Comparison of ENCODE assay signal across 8 cellular contexts in genomic region chr1:35556494-35557117, GRCh38. TPM values are rescaled to one million over a fixed set of nuclear protein-coding genes. Genes with fewer than 3 reads are reported as not detected.
DNase-seq lines count a peak whose midpoint lies in the region; ATAC-seq, FAIRE-seq and TF ChIP-seq lines count a peak whose summit lies in the region.

No MANE protein-coding gene starts in this region.

- H3K23me2 ChIP-seq in H1 (ENCODE audit: low read depth, low read length) = peaks cover 7% of the 10 kb centered on the region; the same call in 1 of the 2 replicates

- H2BK20ac ChIP-seq in H1 (ENCODE audit: low read length) = no peak overlapping the region

- H4K5ac ChIP-seq in H1 (ENCODE audit: insufficient read length, low read depth, low read length) = no peak overlapping the region

- H3K9ac ChIP-seq in H1 (replicated peaks in 1 of 4; ENCODE audit: extremely low read depth in 1 of 4, low read depth in 3 of 4, low read length in 3 of 4) = peak overlapping the region; percentile 26 to 93 (median 78); a peak in 6 of 7 replicates

- ATAC-seq in HG03521 (IDR thresholded peaks at IDR 0.05; ENCODE audit: unreplicated experiment) = no peak

- H4K8ac ChIP-seq in H1 (ENCODE audit: extremely low read depth, insufficient read depth, low read length) = no peak overlapping the region

- peaks cover 3% of the 10 kb centered on the region for H3K79me1 ChIP-seq in H1 (ENCODE audit: low read depth, low read length)

- H3K4me1 ChIP-seq in H1 (replicated peaks in 1 of 4; ENCODE audit: control insufficient read depth in 3 of 4, insufficient read depth in 4 of 4, low read length in 3 of 4) (peaks cover 7 to 20% (median 16%) of the 10 kb centered on the region in 4 experiments; a peak in 6 of 7 replicates), osteoblast (ENCODE audit: insufficient read depth, low read length) (peaks cover 45% of the 10 kb centered on the region)

- no peak overlapping the region for H2BK12ac ChIP-seq in H1 (ENCODE audit: low read depth, low read length)

- TF ChIP-seq EP300 in H1 (IDR thresholded peaks at IDR 0.05; ENCODE audit: borderline replicate concordance in 1 of 2, low read depth in 2 of 2, low read length in 2 of 2) = no peak

- no peak overlapping the region for H2BK120ac ChIP-seq in H1 (replicated peaks; ENCODE audit: low read depth, low read length)

- H4K20me1 ChIP-seq in H1 (replicated peaks in 1 of 2; ENCODE audit: control insufficient read depth in 1 of 2, insufficient read depth in 2 of 2, low read length in 2 of 2) = peaks cover 0 to 10% of the 10 kb centered on the region in 2 experiments
- H4K20me1 ChIP-seq in osteoblast (ENCODE audit: insufficient read depth, low read length) = peaks cover 45% of the 10 kb centered on the region

- TF ChIP-seq POLR2A in H1 (IDR thresholded peaks at IDR 0.05; ENCODE audit: control extremely low read depth in 1 of 2, low read depth in 2 of 2, low read length in 2 of 2) = 0 out of 3 replicates have a peak, but pooled peaks of 1 of the 2 experiments have one; percentile 3

- TF ChIP-seq CTCF in H1 (IDR thresholded peaks at IDR 0.05; ENCODE audit: control extremely low read depth in 1 of 3, insufficient read depth in 1 of 3, low read depth in 1 of 3, low read length in 3 of 3) = no peak
- TF ChIP-seq CTCF in osteoblast (IDR thresholded peaks at IDR 0.05; ENCODE audit: extremely low read depth, low read depth, low read length) = no peak

- H3K14ac ChIP-seq in H1 (ENCODE audit: insufficient read length) = no peak overlapping the region

- H2AFZ ChIP-seq in H1 (ENCODE audit: low read length) = no peak overlapping the region
- H2AFZ ChIP-seq in osteoblast (ENCODE audit: low read length) = peak overlapping the region; percentile 91

- no peak overlapping the region for H2BK15ac ChIP-seq in H1 (ENCODE audit: low read length)

- CTCF ChIA-PET in H1 (lab: Charles Lee; ENCODE audit: partially characterized antibody) = interaction anchor here (0.6 to 7.6 kb wide), 8 partner anchors 9 to 258 kb away, joined by 3 to 72 read pairs (median 4); partner anchors contain the start of gene TFAP2E

- POLR2A ChIA-PET in H1 (lab: Charles Lee; ENCODE audit: partially characterized antibody) = interaction anchor here (0.6 to 2.8 kb wide), 16 partner anchors 8 to 370 kb away, joined by 3 to 22 read pairs (median 3); partner anchors contain the start of gene TFAP2E

- H2AK5ac ChIP-seq in H1 (ENCODE audit: low read depth, low read length) = no peak overlapping the region

- FAIRE-seq in H1 (lab: Jason Lieb, UNC) = no peak

- no peak overlapping the region for H3K56ac ChIP-seq in H1 (replicated peaks; ENCODE audit: insufficient read length, low read depth, low read length)

- no peak overlapping the region for H3K23ac ChIP-seq in H1 (ENCODE audit: insufficient read length)

- peak overlapping the region; percentile 96; the same call in 1 of the 2 replicates for H3K27ac ChIP-seq in H1 (ENCODE audit: low read depth, low read length)
- peak overlapping the region; percentile 80 for H3K27ac ChIP-seq in osteoblast (ENCODE audit: low read depth, low read length)

- peak overlapping the region; percentile 39; the same call in 1 of the 2 replicates for H3K18ac ChIP-seq in H1 (ENCODE audit: extremely low read depth, low read length)

- H3K9me3 ChIP-seq in H1 (ENCODE audit: insufficient read depth in 2 of 2, low read depth in 1 of 2, low read length in 1 of 2) (no peaks in the 10 kb centered on the region), osteoblast (ENCODE audit: low read depth, low read length) (no peaks in the 10 kb centered on the region)

- H3K36me3 ChIP-seq in H1 (ENCODE audit: control insufficient read depth in 2 of 4, insufficient read depth in 4 of 4, low read length in 3 of 4) = peaks cover 0 to 38% (median 10%) of the 10 kb centered on the region in 4 experiments; a peak in 5 of 8 replicates
- H3K36me3 ChIP-seq in osteoblast (ENCODE audit: insufficient read depth, low read length) = peaks cover 21% of the 10 kb centered on the region

- H3K27me3 ChIP-seq in H1 (replicated peaks in 1 of 4; ENCODE audit: control insufficient read depth in 3 of 4, extremely low read depth in 1 of 4, insufficient read depth in 3 of 4, low read length in 3 of 4) (no peaks in the 10 kb centered on the region), osteoblast (ENCODE audit: insufficient read depth, low read length) (no peaks in the 10 kb centered on the region)

- peak overlapping the region; percentile 85 to 92 for H3K4me2 ChIP-seq in H1 (ENCODE audit: insufficient read depth in 1 of 2, low read depth in 2 of 2, low read length in 2 of 2)
- H3K4me2 ChIP-seq in osteoblast (ENCODE audit: insufficient read depth, low read length) = peak overlapping the region; percentile 88

- H3K79me2 ChIP-seq in H1 (ENCODE audit: control insufficient read depth in 1 of 2, insufficient read depth in 2 of 2, low read length in 2 of 2) (peaks cover 4 to 51% of the 10 kb centered on the region in 2 experiments; a peak in 3 of 4 replicates), osteoblast (ENCODE audit: insufficient read depth, low read length) (peaks cover 57% of the 10 kb centered on the region)

- no peak overlapping the region for H3K4ac ChIP-seq in H1 (replicated peaks; ENCODE audit: insufficient read length, low read depth, low read length)

- DNase-seq in NCI-H2029 treated with DMSO at 0.1 percent for 48 hours (lab: John Stamatoyannopoulos, UW) = peak; percentile 55
- DNase-seq in NCI-H2029 (lab: John Stamatoyannopoulos, UW) = no peak
- DNase-seq in OCI-M1 (lab: John Stamatoyannopoulos, UW) = peak; percentile 54
- no peak for DNase-seq in H1 (ENCODE audit: low read depth in 1 of 2, low spot score in 2 of 2)
- no peak for DNase-seq in osteoblast (ENCODE audit: insufficient read length, low spot score, missing footprints)
- DNase-seq in hepatic stellate cell (ENCODE audit: low spot score) = no peak
- no peak for DNase-seq in ecto neural progenitor cell (ENCODE audit: low spot score)

- TF ChIP-seq RAD21 in H1 (IDR thresholded peaks at IDR 0.05 in 1 of 2, conservative IDR thresholded peaks at IDR 0.05 in 1 of 2; ENCODE audit: low read depth in 2 of 2, low read length in 2 of 2) = peak in 1 of 2 experiments; percentile 15; a peak in 1 of 4 replicates

- peak overlapping the region; percentile 99; the same call in 1 of the 2 replicates for H2BK5ac ChIP-seq in H1 (ENCODE audit: low read depth, low read length)

- no peak overlapping the region for H4K91ac ChIP-seq in H1 (replicated peaks; ENCODE audit: insufficient read length, low read length)

- 6% methylated on average over 17 of the region's 17 CpGs; no CpG with 5 or more reads in 1 of the 2 experiments for WGBS in H1 (ENCODE audit: extremely low coverage in 1 of 2, insufficient coverage in 1 of 2, insufficient read length in 1 of 2, insufficient replicate concordance in 2 of 2, low coverage in 1 of 2, low lambda C conversion rate in 2 of 2, missing lambda C conversion rate in 1 of 2), 2 experiments

- H3K4me3 ChIP-seq in H1 (ENCODE audit: extremely low read depth in 1 of 4, insufficient read depth in 2 of 4, low read depth in 3 of 4, low read length in 4 of 4) (peak overlapping the region; percentile 72 to 91 (median 80)), osteoblast (ENCODE audit: insufficient read depth, low read length) (peak overlapping the region; percentile 80)

TF ChIP-seq in H1, 55 proteins besides CTCF, POLR2A, EP300 and RAD21:
- TF ChIP-seq SAP30 (IDR thresholded peaks at IDR 0.05; ENCODE audit: insufficient read depth, insufficient replicate concordance, low read length) (peak; percentile 53), BCL11A (IDR thresholded peaks at IDR 0.05; ENCODE audit: low read depth in 2 of 2, low read length in 2 of 2) (no peak), JUND (IDR thresholded peaks at IDR 0.05; ENCODE audit: low read length) (no peak), GTF2F1 (IDR thresholded peaks at IDR 0.05; ENCODE audit: borderline replicate concordance, low read depth, low read length) (no peak)
TF ChIP-seq in H1: peak in this region for 1.

RNA-seq across cellular contexts. Expression of gene KIAA0319L, which starts 0.6 kb away (rescaled TPM):
- 49.4 and 55.7 TPM in 2 replicates for total RNA-seq in H1 (2021; fragmentation: NEBNext Ultra II Directional; extraction: Animal tissue kit (Norgen Biotek cat#: 25700))
- polyA plus RNA-seq in H1 (2011; rRNA removed) = 40.1 and 49.8 TPM in 2 replicates
- 63.9 TPM for polyA plus RNA-seq in H1 (2011; cell fraction: cytosol; rRNA removed)
- 69.4 TPM for polyA plus RNA-seq in H1 (2011; cell fraction: nucleus; rRNA removed)
- polyA plus RNA-seq in H1 (2012, experiment 1 of 2) = 45.0 to 53.8 TPM (median 50.2 TPM) in 4 replicates
- 18.2 TPM for polyA plus RNA-seq in H1 (2012, experiment 2 of 2)
- 54.5 TPM for polyA plus RNA-seq in H1 (2013, experiment 1 of 2)
- polyA plus RNA-seq in H1 (2013, experiment 2 of 2) = 52.7 TPM
- polyA minus RNA-seq in H1 (2011; rRNA and poly(A)+ RNA removed) = 97.4 and 122 TPM in 2 replicates
- 39.8 TPM for polyA minus RNA-seq in H1 (2011; cell fraction: cytosol; rRNA and poly(A)+ RNA removed)
- 125 TPM for polyA minus RNA-seq in H1 (2011; cell fraction: nucleus; rRNA and poly(A)+ RNA removed)
- total RNA-seq in osteoblast = 44.9 and 48.9 TPM in 2 replicates

RNA-seq across cellular contexts. Expression of gene NCDN, which starts 1.0 kb away (rescaled TPM):
- total RNA-seq in H1 (2021; fragmentation: NEBNext Ultra II Directional; extraction: Animal tissue kit (Norgen Biotek cat#: 25700)) = 35.4 and 36.5 TPM in 2 replicates
- polyA plus RNA-seq in H1 (2011; rRNA removed) = 26.2 and 38.8 TPM in 2 replicates
- polyA plus RNA-seq in H1 (2011; cell fraction: cytosol; rRNA removed) = 23.8 TPM
- 39.9 TPM for polyA plus RNA-seq in H1 (2011; cell fraction: nucleus; rRNA removed)
- 22.6 to 34.5 TPM (median 30.7 TPM) in 4 replicates for polyA plus RNA-seq in H1 (2012, experiment 1 of 2)
- polyA plus RNA-seq in H1 (2012, experiment 2 of 2) = 26.7 TPM
- 17.8 TPM for polyA plus RNA-seq in H1 (2013, experiment 1 of 2)
- polyA plus RNA-seq in H1 (2013, experiment 2 of 2) = 15.8 TPM
- polyA minus RNA-seq in H1 (2011; rRNA and poly(A)+ RNA removed) = 15.6 and 19.2 TPM in 2 replicates
- polyA minus RNA-seq in H1 (2011; cell fraction: cytosol; rRNA and poly(A)+ RNA removed) = 20.6 TPM
- polyA minus RNA-seq in H1 (2011; cell fraction: nucleus; rRNA and poly(A)+ RNA removed) = 21.7 TPM
- total RNA-seq in osteoblast = 25.9 and 30.0 TPM in 2 replicates

RNA-seq across cellular contexts. Expression of gene TFAP2E, which starts 16.5 kb away (rescaled TPM):
- total RNA-seq in H1 (2021; fragmentation: NEBNext Ultra II Directional; extraction: Animal tissue kit (Norgen Biotek cat#: 25700)) = 0.50 and 0.61 TPM in 2 replicates
- polyA plus RNA-seq in H1 (2011; rRNA removed) = 0.17 and 0.24 TPM in 2 replicates
- polyA plus RNA-seq in H1 (2011; cell fraction: cytosol; rRNA removed) = 0.18 TPM
- polyA plus RNA-seq in H1 (2011; cell fraction: nucleus; rRNA removed) = 0.24 TPM
- polyA plus RNA-seq in H1 (2012, experiment 1 of 2) = 0.26 to 0.83 TPM (median 0.55 TPM) in 4 replicates
- polyA plus RNA-seq in H1 (2012, experiment 2 of 2) = 0.34 TPM
- polyA plus RNA-seq in H1 (2013, experiment 1 of 2) = 0.20 TPM
- polyA plus RNA-seq in H1 (2013, experiment 2 of 2) = 0.20 TPM
- polyA minus RNA-seq in H1 (2011; rRNA and poly(A)+ RNA removed) = 0.12 TPM in 1 of 2 replicates, not detected in the other
- not detected for polyA minus RNA-seq in H1 (2011; cell fraction: cytosol; rRNA and poly(A)+ RNA removed)
- polyA minus RNA-seq in H1 (2011; cell fraction: nucleus; rRNA and poly(A)+ RNA removed) = not detected
- under 0.01 and 0.29 TPM in 2 replicates for total RNA-seq in osteoblast

Comparison
In these comparisons a context has a peak if more than half of its experiments do, and no peak if none do; other contexts are left out.
1. DNase-seq: peak in NCI-H2029 treated with DMSO at 0.1 percent for 48 hours (single experiment) and OCI-M1 (single experiment); none in NCI-H2029 (single experiment), H1 (0 of 2), osteoblast (single experiment), hepatic stellate cell (single experiment) and ecto neural progenitor cell (single experiment).